In the genomic region with DNA sequence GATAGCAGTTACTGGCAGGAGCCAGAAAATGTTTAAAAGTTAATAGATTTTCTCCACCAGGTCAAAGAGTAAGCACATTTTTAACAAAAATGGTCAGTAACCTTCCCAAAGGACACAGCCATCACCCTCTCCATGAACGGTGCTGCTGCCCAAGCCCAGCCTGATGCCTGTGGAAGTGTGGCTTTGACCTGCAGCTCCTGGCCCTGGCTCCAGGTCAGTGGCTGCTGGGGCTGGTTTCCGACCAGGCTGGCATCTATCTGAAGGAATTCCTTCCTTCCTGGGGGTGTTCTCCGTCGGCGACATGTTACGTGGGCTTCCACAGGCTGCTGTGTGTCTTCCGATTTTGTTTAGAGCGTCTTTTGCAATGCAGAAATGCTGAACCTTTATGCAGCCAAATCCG, we compare ENCODE assay signal across 20 cellular contexts.
"Had no signal": no experiment of that assay in that cellular context is flagged by ENCODE, and none has a peak within 500 bp of the region (broad histone marks: within the 10 kb centered on the region; RNA-seq: fewer than 3 reads in every experiment).

No MANE protein-coding gene starts in this region.

- H3K4me1 ChIP-seq: pancreas, vagina had no signal

- DNase-seq: effector CD4-positive, alpha-beta T cell; foreskin fibroblast; gastrocnemius medialis; head of caudate nucleus; occipital lobe; stimulated activated CD4-positive, alpha-beta T cell treated with anti-CD3 and anti-CD28 coated beads, Interleukin-2, amount 100 ng/mL, for 24 hours; stimulated activated CD4-positive, alpha-beta T cell treated with anti-CD3 and anti-CD28 coated beads, Interleukin-4, amount 100 ng/mL, for 24 hours; stimulated activated naive CD4-positive, alpha-beta T cell treated with Interleukin-2 at 50 U/mL for 16 hours; stomach; thyroid gland; trophoblast cell had no signal

- H3K79me2 ChIP-seq: hepatocyte had no signal

- H3K36me3 ChIP-seq: gastrocnemius medialis had no signal

- H3K4me2 ChIP-seq: hepatocyte had no signal

- H3K4me3 ChIP-seq: dorsolateral prefrontal cortex, gastrocnemius medialis, hepatocyte, lung, pancreas, stomach, thyroid gland, vagina had no signal

- FAIRE-seq: colon, kidney, pancreas had no signal

- H3K9me3 ChIP-seq: gastrocnemius medialis, pancreas, stomach, thyroid gland, vagina had no signal

- H3K27ac ChIP-seq: dorsolateral prefrontal cortex, hepatocyte, pancreas, stomach, thyroid gland, vagina had no signal

- H3K27me3 ChIP-seq: dorsolateral prefrontal cortex, gastrocnemius medialis, hepatocyte, pancreas, stomach, thyroid gland, vagina had no signal

- ATAC-seq: gastrocnemius medialis; pancreas; sciatic nerve; stimulated activated effector memory CD8-positive, alpha-beta T cell treated with anti-CD3 and anti-CD28 coated beads, Interleukin-12 subunit alpha, Interleukin-12 subunit beta, amount 100 ng/mL, for 72 hours had no signal

- H2AFZ ChIP-seq: hepatocyte had no signal
